ENCODE assay signal across 8 cellular contexts in the genomic region with DNA sequence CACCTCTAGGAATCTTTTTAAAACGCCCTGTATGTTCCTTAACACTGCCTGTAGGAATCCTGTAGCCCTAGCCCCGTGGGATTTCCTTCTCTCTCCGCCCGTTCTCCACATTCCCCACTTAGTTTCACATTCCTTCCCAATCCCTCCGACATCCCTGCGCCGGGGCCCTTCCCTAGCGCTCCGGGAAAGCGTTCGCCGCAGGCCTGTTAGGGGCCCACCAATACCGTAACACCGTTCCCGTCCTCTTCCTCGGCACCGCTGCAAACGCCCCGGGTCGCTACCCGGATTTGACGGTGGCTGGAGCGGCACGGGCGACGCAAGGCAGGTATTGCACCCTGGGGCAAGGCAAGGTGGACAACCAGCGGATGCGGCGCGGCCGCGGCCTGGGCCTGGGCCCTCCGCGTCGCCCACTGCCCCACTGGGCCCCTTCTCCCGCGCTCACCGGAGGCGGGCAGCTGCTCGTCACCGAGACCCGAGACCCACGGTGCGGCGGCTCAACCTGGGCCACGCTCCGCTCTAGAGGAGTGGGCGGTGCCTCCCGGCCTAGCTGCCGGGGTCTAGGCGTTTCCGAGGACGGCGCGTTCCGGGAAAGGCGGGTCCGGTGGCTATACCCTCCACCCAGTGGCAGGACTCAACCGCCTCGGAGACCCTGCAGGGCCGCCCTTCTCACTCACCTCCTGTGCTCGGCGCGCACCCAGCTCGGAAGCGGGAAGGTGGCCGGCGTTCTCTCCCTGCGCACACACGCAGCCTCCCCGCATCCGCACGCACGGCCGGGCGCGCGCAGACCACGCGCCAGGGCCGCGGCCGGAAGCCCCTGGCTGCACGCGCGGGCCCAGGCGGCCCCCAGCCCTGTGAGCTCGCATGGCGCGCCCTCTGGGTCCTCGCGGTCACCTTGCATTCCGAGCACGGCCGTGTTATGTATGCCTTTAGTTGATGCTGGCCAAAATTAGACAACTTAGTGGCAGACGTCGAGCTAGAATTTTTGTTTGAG. TPM values are rescaled to one million over a fixed set of nuclear protein-coding genes. Genes with fewer than 3 reads are reported as not detected.
A peak's percentile ranks its signal among the peaks of the same experiment; 100 is the strongest.
DNase-seq lines count a peak whose midpoint lies in the region; ATAC-seq and TF ChIP-seq lines count a peak whose summit lies in the region.

A gene with protein sequence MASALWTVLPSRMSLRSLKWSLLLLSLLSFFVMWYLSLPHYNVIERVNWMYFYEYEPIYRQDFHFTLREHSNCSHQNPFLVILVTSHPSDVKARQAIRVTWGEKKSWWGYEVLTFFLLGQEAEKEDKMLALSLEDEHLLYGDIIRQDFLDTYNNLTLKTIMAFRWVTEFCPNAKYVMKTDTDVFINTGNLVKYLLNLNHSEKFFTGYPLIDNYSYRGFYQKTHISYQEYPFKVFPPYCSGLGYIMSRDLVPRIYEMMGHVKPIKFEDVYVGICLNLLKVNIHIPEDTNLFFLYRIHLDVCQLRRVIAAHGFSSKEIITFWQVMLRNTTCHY (minus strand): TSS at position 789 of the 991 bp plus-strand sequence. CDS start 18,595 bp downstream, outside the sequence.

- no peak within 1 kb of the TSS for H3K27ac Mint-ChIP-seq in activated T-helper 2 cell treated with anti-CD3 and anti-CD28 coated beads, Interferon-gamma antibody, Interleukin-2, Interleukin-4, amounts not matched to agents 10 μg/mL and 5 μg/mL and 100 μg/mL, durations not matched to agents 14 hours and 24 hours and 36 hours
- peak within 1 kb of the TSS; percentile 83 to 88 (median 87) for H3K27ac Mint-ChIP-seq in nephron

- no peak for DNase-seq in activated CD4-positive, CD25-positive, alpha-beta regulatory T cell (lab: John Stamatoyannopoulos, UW)
- peak; percentile 79 for DNase-seq in NCI-H2107 (lab: John Stamatoyannopoulos, UW)
- DNase-seq in activated T-helper 2 cell treated with anti-CD3 and anti-CD28 coated beads, Interferon-gamma antibody, Interleukin-2, Interleukin-4, amounts not matched to agents 10 μg/mL and 5 μg/mL and 100 μg/mL, durations not matched to agents 14 hours and 24 hours and 36 hours (ENCODE audit: low spot score), result no peak
- DNase-seq in foreskin fibroblast, result peak; percentile 39 to 74
- peak in 1 of 2 donors; percentile 22 for DNase-seq in tibial artery

- no peaks in the 10 kb centered on the region for H3K27me3 ChIP-seq in tibial artery

- H3K9me3 ChIP-seq in tibial artery, result no peaks in the 10 kb centered on the region

- peak within 1 kb of the TSS; percentile 79 to 81 for H3K27ac ChIP-seq in tibial artery

- peak within 1 kb of the TSS; percentile 59 for H3K4me3 Mint-ChIP-seq in activated T-helper 2 cell treated with anti-CD3 and anti-CD28 coated beads, Interferon-gamma antibody, Interleukin-2, Interleukin-4, amounts not matched to agents 10 μg/mL and 5 μg/mL and 100 μg/mL, durations not matched to agents 14 hours and 24 hours and 36 hours (ENCODE audit: low read depth)
- peak within 1 kb of the TSS; percentile 84 to 89 (median 89) for H3K4me3 Mint-ChIP-seq in nephron

- TF ChIP-seq CTCF in foreskin fibroblast (IDR thresholded peaks at IDR 0.05; ENCODE audit: low read depth, low read length) (no peak), nephron (IDR thresholded peaks at IDR 0.05; ENCODE audit: unreplicated experiment in 3 of 3) (no peak), tibial artery (IDR thresholded peaks at IDR 0.05) (no peak)

- H3K9me3 Mint-ChIP-seq in activated T-helper 2 cell treated with anti-CD3 and anti-CD28 coated beads, Interferon-gamma antibody, Interleukin-2, Interleukin-4, amounts not matched to agents 10 μg/mL and 5 μg/mL and 100 μg/mL, durations not matched to agents 14 hours and 24 hours and 36 hours, result no peaks in the 10 kb centered on the region
- no peaks in the 10 kb centered on the region for H3K9me3 Mint-ChIP-seq in nephron

- H3K4me1 ChIP-seq in tibial artery, result peaks cover 0 to 15% (median 7%) of the 10 kb centered on the region in 4 donors

- intact Hi-C loops in activated T-helper 2 cell treated with anti-CD3 and anti-CD28 coated beads, Interferon-gamma antibody, Interleukin-2, Interleukin-4, amounts not matched to agents 10 μg/mL and 5 μg/mL and 100 μg/mL, durations not matched to agents 14 hours and 24 hours and 36 hours (cut with micrococcal nuclease), result no loop called here
- intact Hi-C loops in tibial artery (cut with DNase I; ENCODE audit: low total_unique reads), result no loop called here

- peak; percentile 36 to 50 for ATAC-seq in activated CD4-positive, CD25-positive, alpha-beta regulatory T cell treated with anti-CD3 and anti-CD28 coated beads, Interleukin-2, amount 50 U/mL, for 24 hours
- peak; percentile 73 for ATAC-seq in HG02610 (IDR thresholded peaks at IDR 0.05; ENCODE audit: unreplicated experiment)

- peak within 1 kb of the TSS; percentile 73 to 74 for H3K4me3 ChIP-seq in foreskin fibroblast (ENCODE audit: low read depth in 1 of 2, low read length in 2 of 2)
- H3K4me3 ChIP-seq in tibial artery, result peak within 1 kb of the TSS; percentile 83 to 92

- no peaks in the 10 kb centered on the region for H3K36me3 Mint-ChIP-seq in activated T-helper 2 cell treated with anti-CD3 and anti-CD28 coated beads, Interferon-gamma antibody, Interleukin-2, Interleukin-4, amounts not matched to agents 10 μg/mL and 5 μg/mL and 100 μg/mL, durations not matched to agents 14 hours and 24 hours and 36 hours (ENCODE audit: low read depth)
- H3K36me3 Mint-ChIP-seq in nephron (ENCODE audit: low read depth), result peaks cover 29% of the 10 kb centered on the region

- H3K4me1 Mint-ChIP-seq in activated T-helper 2 cell treated with anti-CD3 and anti-CD28 coated beads, Interferon-gamma antibody, Interleukin-2, Interleukin-4, amounts not matched to agents 10 μg/mL and 5 μg/mL and 100 μg/mL, durations not matched to agents 14 hours and 24 hours and 36 hours (ENCODE audit: low read depth), result peaks cover 9% of the 10 kb centered on the region
- peaks cover 7% of the 10 kb centered on the region for H3K4me1 Mint-ChIP-seq in nephron

- peaks cover 43% of the 10 kb centered on the region for H3K27me3 Mint-ChIP-seq in activated T-helper 2 cell treated with anti-CD3 and anti-CD28 coated beads, Interferon-gamma antibody, Interleukin-2, Interleukin-4, amounts not matched to agents 10 μg/mL and 5 μg/mL and 100 μg/mL, durations not matched to agents 14 hours and 24 hours and 36 hours (ENCODE audit: low read depth)
- H3K27me3 Mint-ChIP-seq in nephron (ENCODE audit: low read depth), result peaks cover 5% of the 10 kb centered on the region

- H3K36me3 ChIP-seq in tibial artery, result peaks cover 3 to 16% (median 6%) of the 10 kb centered on the region in 3 donors

RNA-seq across cellular contexts. Expression of the gene that starts here (rescaled TPM):
- 0.32 and 0.53 TPM in 2 replicates for total RNA-seq in activated T-helper 2 cell treated with anti-CD3 and anti-CD28 coated beads, Interferon-gamma antibody, Interleukin-2, Interleukin-4, amounts not matched to agents 10 μg/mL and 5 μg/mL and 100 μg/mL, durations not matched to agents 14 hours and 24 hours and 36 hours

Comparison
In these comparisons a context has a peak if more than half of its experiments do, and no peak if none do; other contexts are left out.
1. DNase-seq: peak in NCI-H2107 (single experiment) and foreskin fibroblast (2 of 2); none in activated CD4-positive, CD25-positive, alpha-beta regulatory T cell (0 of 4) and activated T-helper 2 cell treated with anti-CD3 and anti-CD28 coated beads, Interferon-gamma antibody, Interleukin-2, Interleukin-4, amounts not matched to agents 10 μg/mL and 5 μg/mL and 100 μg/mL, durations not matched to agents 14 hours and 24 hours and 36 hours (single experiment).